Comparison of ENCODE assay signal across 8 cellular contexts in genomic region chr9:121074370-121075250, GRCh38. TPM values are rescaled to one million over a fixed set of nuclear protein-coding genes. Genes with fewer than 3 reads are reported as not detected.
DNase-seq lines count a peak whose midpoint lies in the region; ATAC-seq and TF ChIP-seq lines count a peak whose summit lies in the region.

CNTRL (plus strand) TSS chr9:121074955; CDS start chr9:121088327, 13,372 bp downstream.

- no peaks in the 10 kb centered on the region for H3K9me3 ChIP-seq in heart left ventricle

- peak within 1 kb of the TSS; percentile 48 to 91 (median 74) for H3K4me3 ChIP-seq in heart left ventricle

- H3K9me3 Mint-ChIP-seq in type B pancreatic cell = no peaks in the 10 kb centered on the region

- H3K27ac Mint-ChIP-seq in type B pancreatic cell = peak within 1 kb of the TSS; percentile 93

- ATAC-seq in HG02884 (IDR thresholded peaks at IDR 0.05; ENCODE audit: unreplicated experiment) (peak; percentile 60), heart left ventricle (peak; percentile 90 to 96 (median 94))

- DNase-seq in GM13977 (ENCODE audit: low spot score) (peak; percentile 85), NCI-H1694 (lab: John Stamatoyannopoulos, UW) (peak; percentile 84), T-helper 1 cell (peak; percentile 74 to 95 (median 81)), heart left ventricle (peak; percentile 91 to 94 (median 92)), posterior vena cava (ENCODE audit: low spot score) (peak; percentile 97), type B pancreatic cell (ENCODE audit: extremely low spot score, unreplicated experiment) (peak; percentile 93)

- no peaks in the 10 kb centered on the region for H3K36me3 ChIP-seq in heart left ventricle

- H3K27me3 ChIP-seq in heart left ventricle = no peaks in the 10 kb centered on the region

- H3K4me1 Mint-ChIP-seq in type B pancreatic cell (ENCODE audit: unreplicated experiment) = peaks cover 12% of the 10 kb centered on the region

- in situ Hi-C loops in GM13977 (cut with MboI; ENCODE audit: low pct_unique_long_range_greater_than_20kb, low sequenced_read_pairs, unreplicated experiment) = no loop called here

- TF ChIP-seq POLR2A in heart left ventricle (IDR thresholded peaks at IDR 0.05) = no peak

- H3K4me3 Mint-ChIP-seq in type B pancreatic cell = peak within 1 kb of the TSS; percentile 99

- TF ChIP-seq CTCF in GM13977 (IDR thresholded peaks at IDR 0.05; ENCODE audit: extremely low read depth, insufficient read depth, missing control alignments) (no peak), heart left ventricle (IDR thresholded peaks at IDR 0.05) (no peak), type B pancreatic cell (conservative IDR thresholded peaks at IDR 0.05) (peak; percentile 14)

- intact Hi-C loops in heart left ventricle (cut with DNase I) (loop anchor here in 4 of 10 donors (2.0 to 5.0 kb wide), 3 partner anchors 46 to 92 kb away; no protein-coding TSS in a partner anchor), posterior vena cava (cut with DNase I) (loop anchor here in 1 of 2 donors (5.0 kb wide), 1 partner anchor 708 kb away; no protein-coding TSS in a partner anchor)

- peaks cover 0 to 38% (median 14%) of the 10 kb centered on the region in 12 donors for H3K4me1 ChIP-seq in heart left ventricle

- peaks cover 3% of the 10 kb centered on the region for H3K36me3 Mint-ChIP-seq in type B pancreatic cell

- peaks cover 17% of the 10 kb centered on the region for H3K27me3 Mint-ChIP-seq in type B pancreatic cell

- H3K27ac ChIP-seq in adipose tissue (ENCODE audit: low read depth, low read length) = peak within 1 kb of the TSS; percentile 87
- H3K27ac ChIP-seq in heart left ventricle = peak within 1 kb of the TSS; percentile 39 to 92 (median 85)

- WGBS in adipose tissue, 3 donors = 0 to 1% (median 1%) methylated on average over 85 of the region's 85 CpGs
- 0 to 1% (median 1%) methylated on average over 45 to 85 of the region's 85 CpGs for WGBS in heart left ventricle, 4 donors

RNA-seq across cellular contexts. Expression of gene CNTRL, which starts in this region (rescaled TPM):
- polyA plus RNA-seq in adipose tissue = 10 to 100 TPM in 1 of 3 donors, 1 to 10 TPM in 2; 3.9 to 11.1 (median 6.7) TPM
- total RNA-seq in heart left ventricle = 10 to 100 TPM in 1 of 9 donors, 1 to 10 TPM in 8; 2.5 to 11.4 (median 4.1) TPM
- 1 to 10 TPM; 2.6 to 2.9 TPM for polyA plus RNA-seq in heart left ventricle
- total RNA-seq in posterior vena cava = 10 to 100 TPM; 13.6 to 15.2 TPM
- total RNA-seq in type B pancreatic cell (ENCODE audit: low replicate concordance) = 10.4 and 20.9 TPM in 2 replicates

Comparison
In these comparisons a context has a peak if more than half of its experiments do, and no peak if none do; other contexts are left out.
1. Peak in every context shown above with its lines: DNase-seq, ATAC-seq, H3K4me3 ChIP-seq and H3K27ac ChIP-seq.